9 cellular contexts compared by ENCODE assay signal in genomic region chr14:72925171-72925759, GRCh38. TPM values are rescaled to one million over a fixed set of nuclear protein-coding genes. Genes with fewer than 3 reads are reported as not detected.
DNase-seq lines count a peak whose midpoint lies in the region; ATAC-seq, FAIRE-seq and TF ChIP-seq lines count a peak whose summit lies in the region.
"Had no signal": no experiment of that assay in that cellular context is flagged by ENCODE, and none has a peak within 500 bp of the region (broad histone marks: within the 10 kb centered on the region; RNA-seq: fewer than 3 reads in every experiment).

No MANE protein-coding gene starts in this region.

- H3K23ac ChIP-seq in H1 (ENCODE audit: insufficient read length) = no peak overlapping the region

- H3K4me1 Mint-ChIP-seq in CD8-positive, alpha-beta memory T cell = peaks cover 11 to 14% (median 11%) of the 10 kb centered on the region in 3 donors

- TF ChIP-seq EP300 in H1 (IDR thresholded peaks at IDR 0.05; ENCODE audit: borderline replicate concordance in 1 of 2, low read depth in 2 of 2, low read length in 2 of 2) = no peak

- peak overlapping the region; percentile 84 to 98 (median 94) for H3K4me3 Mint-ChIP-seq in CD8-positive, alpha-beta memory T cell

- peaks cover 4 to 12% of the 10 kb centered on the region in 2 donors for H3K27me3 Mint-ChIP-seq in CD8-positive, alpha-beta memory T cell

- no peak overlapping the region for H3K4ac ChIP-seq in H1 (replicated peaks; ENCODE audit: insufficient read length, low read depth, low read length)

- TF ChIP-seq POLR2A in H1 (IDR thresholded peaks at IDR 0.05; ENCODE audit: control extremely low read depth in 1 of 2, low read depth in 2 of 2, low read length in 2 of 2) = no peak

- peak overlapping the region; percentile 54; the same call in 1 of the 2 replicates for H2AFZ ChIP-seq in OCI-LY3 (ENCODE audit: low read depth, low read length)
- peak overlapping the region; percentile 98; the same call in 1 of the 2 replicates for H2AFZ ChIP-seq in H1 (ENCODE audit: low read length)
- peak overlapping the region; percentile 87 for H2AFZ ChIP-seq in parathyroid adenoma

- no peak for TF ChIP-seq RAD21 in H1 (IDR thresholded peaks at IDR 0.05 in 1 of 2, conservative IDR thresholded peaks at IDR 0.05 in 1 of 2; ENCODE audit: low read depth in 2 of 2, low read length in 2 of 2)

- H4K20me1 ChIP-seq in OCI-LY3 (ENCODE audit: insufficient read depth, low read length) = no peaks in the 10 kb centered on the region
- no peaks in the 10 kb centered on the region for H4K20me1 ChIP-seq in H1 (replicated peaks in 1 of 2; ENCODE audit: control insufficient read depth in 1 of 2, insufficient read depth in 2 of 2, low read length in 2 of 2)

- CTCF ChIA-PET in CD8-positive, alpha-beta memory T cell (lab: Charles Lee) = interaction anchor here (1.3 to 2.3 kb wide), 2 partner anchors 23 to 407 kb away, joined by 3 to 15 read pairs; no protein-coding TSS in a partner anchor
- CTCF ChIA-PET in H1 (lab: Charles Lee; ENCODE audit: partially characterized antibody) = interaction anchor here (0.5 to 2.3 kb wide), 6 partner anchors 21 to 411 kb away, joined by 3 to 7 read pairs (median 4); no protein-coding TSS in a partner anchor

- peak overlapping the region; percentile 90 for H3K4me3 ChIP-seq in CD8-positive, alpha-beta memory T cell (ENCODE audit: low read length)
- peak overlapping the region; percentile 97 for H3K4me3 ChIP-seq in OCI-LY3 (ENCODE audit: low read length)
- peak overlapping the region; percentile 66 to 78 (median 71); a peak in 7 of 8 replicates for H3K4me3 ChIP-seq in H1 (ENCODE audit: extremely low read depth in 1 of 4, insufficient read depth in 2 of 4, low read depth in 3 of 4, low read length in 4 of 4)
- H3K4me3 ChIP-seq in parathyroid adenoma (ENCODE audit: low read depth, low read length) = no peak overlapping the region

- H3K36me3 Mint-ChIP-seq in CD8-positive, alpha-beta memory T cell = peaks cover 0 to 4% (median 0%) of the 10 kb centered on the region in 3 donors

- peak overlapping the region; percentile 90 for H3K4me2 ChIP-seq in OCI-LY3 (ENCODE audit: low read length)
- H3K4me2 ChIP-seq in H1 (ENCODE audit: insufficient read depth in 1 of 2, low read depth in 2 of 2, low read length in 2 of 2) = peak overlapping the region; percentile 76 to 84; a peak in 3 of 4 replicates
- no peak overlapping the region for H3K4me2 ChIP-seq in parathyroid adenoma (ENCODE audit: low read length)

- no peak overlapping the region for H2BK5ac ChIP-seq in H1 (ENCODE audit: low read depth, low read length)

- no peak overlapping the region for H4K8ac ChIP-seq in H1 (ENCODE audit: extremely low read depth, insufficient read depth, low read length)

- POLR2A ChIA-PET in CD8-positive, alpha-beta memory T cell (lab: Charles Lee) = interaction anchor here (0.9 kb wide), 1 partner anchor 102 kb away, joined by 4 read pairs; the partner anchor contains the start of gene ZFYVE1
- POLR2A ChIA-PET in H1 (lab: Charles Lee; ENCODE audit: partially characterized antibody) = no interaction called here

- peak overlapping the region; percentile 80 for H3K27ac ChIP-seq in CD8-positive, alpha-beta memory T cell (ENCODE audit: low read depth, low read length)
- H3K27ac ChIP-seq in OCI-LY3 (ENCODE audit: low read length) (no peak overlapping the region), H1 (ENCODE audit: low read depth, low read length) (no peak overlapping the region), parathyroid adenoma (no peak overlapping the region)

- no peak for DNase-seq in CD8-positive, alpha-beta memory T cell
- DNase-seq in H1 (ENCODE audit: low read depth in 1 of 2, low spot score in 2 of 2) (no peak), mesenteric fat pad (ENCODE audit: low spot score) (no peak)
- DNase-seq in activated CD4-positive, CD25-positive, alpha-beta regulatory T cell (lab: John Stamatoyannopoulos, UW) = no peak
- DNase-seq: NCI-H226 had no signal

- H3K79me1 ChIP-seq in H1 (ENCODE audit: low read depth, low read length) = no peaks in the 10 kb centered on the region; the same call in 1 of the 2 replicates

- no peak overlapping the region for H2BK20ac ChIP-seq in H1 (ENCODE audit: low read length)

- peak overlapping the region; percentile 63 for H2BK12ac ChIP-seq in H1 (ENCODE audit: low read depth, low read length)

- peak overlapping the region; percentile 81; the same call in 1 of the 2 replicates for H3K18ac ChIP-seq in H1 (ENCODE audit: extremely low read depth, low read length)

- ATAC-seq in HG02610 (IDR thresholded peaks at IDR 0.05; ENCODE audit: unreplicated experiment) (no peak), GM18502 (IDR thresholded peaks at IDR 0.05; ENCODE audit: poor library complexity, unreplicated experiment) (no peak)

- H3K27ac Mint-ChIP-seq in CD8-positive, alpha-beta memory T cell = peak overlapping the region; percentile 41 to 97 (median 86)

- H3K23me2 ChIP-seq in H1 (ENCODE audit: low read depth, low read length) = peaks cover 11% of the 10 kb centered on the region

- WGBS in H1 (ENCODE audit: extremely low coverage in 1 of 2, insufficient coverage in 1 of 2, insufficient read length in 1 of 2, insufficient replicate concordance in 2 of 2, low coverage in 1 of 2, low lambda C conversion rate in 2 of 2, missing lambda C conversion rate in 1 of 2), 2 experiments = 87% methylated on average over 22 of the region's 22 CpGs; no CpG with 5 or more reads in 1 of the 2 experiments

- no peak overlapping the region for H2BK15ac ChIP-seq in H1 (ENCODE audit: low read length)

- TF ChIP-seq CTCF in OCI-LY3 (IDR thresholded peaks at IDR 0.05; ENCODE audit: low read depth, low read length) = no peak
- no peak for TF ChIP-seq CTCF in H1 (IDR thresholded peaks at IDR 0.05; ENCODE audit: control extremely low read depth in 1 of 3, insufficient read depth in 1 of 3, low read depth in 1 of 3, low read length in 3 of 3)
- no peak for TF ChIP-seq CTCF in parathyroid adenoma (IDR thresholded peaks at IDR 0.05)

- no peak overlapping the region for H4K91ac ChIP-seq in H1 (replicated peaks; ENCODE audit: insufficient read length, low read length)

- no peaks in the 10 kb centered on the region for H3K9me3 ChIP-seq in CD8-positive, alpha-beta memory T cell (ENCODE audit: low read length)
- no peaks in the 10 kb centered on the region for H3K9me3 ChIP-seq in OCI-LY3 (ENCODE audit: insufficient read depth, low read length)
- no peaks in the 10 kb centered on the region for H3K9me3 ChIP-seq in H1 (ENCODE audit: insufficient read depth in 2 of 2, low read depth in 1 of 2, low read length in 1 of 2)
- H3K9me3 ChIP-seq in parathyroid adenoma (ENCODE audit: control insufficient read depth, low read length) = no peaks in the 10 kb centered on the region

- H4K5ac ChIP-seq in H1 (ENCODE audit: insufficient read length, low read depth, low read length) = no peak overlapping the region

- no peaks in the 10 kb centered on the region for H3K9me3 Mint-ChIP-seq in CD8-positive, alpha-beta memory T cell

- no peak for FAIRE-seq in H1 (lab: Jason Lieb, UNC)

- H3K56ac ChIP-seq in H1 (replicated peaks; ENCODE audit: insufficient read length, low read depth, low read length) = no peak overlapping the region

- H3K79me2 ChIP-seq in OCI-LY3 (ENCODE audit: low read length) = peaks cover 20% of the 10 kb centered on the region
- no peaks in the 10 kb centered on the region; a peak in 1 of 4 replicates for H3K79me2 ChIP-seq in H1 (ENCODE audit: control insufficient read depth in 1 of 2, insufficient read depth in 2 of 2, low read length in 2 of 2)
- peaks cover 8% of the 10 kb centered on the region for H3K79me2 ChIP-seq in parathyroid adenoma

- H3K9ac ChIP-seq in OCI-LY3 (ENCODE audit: low read length) (peak overlapping the region; percentile 59), H1 (replicated peaks in 1 of 4; ENCODE audit: extremely low read depth in 1 of 4, low read depth in 3 of 4, low read length in 3 of 4) (no peak overlapping the region), parathyroid adenoma (no peak overlapping the region)

- no peak overlapping the region for H2AK5ac ChIP-seq in H1 (ENCODE audit: low read depth, low read length)

- H3K14ac ChIP-seq in H1 (ENCODE audit: insufficient read length) = no peak overlapping the region

- no peaks in the 10 kb centered on the region for H3K36me3 ChIP-seq in CD8-positive, alpha-beta memory T cell (ENCODE audit: insufficient read depth, low read length)
- H3K36me3 ChIP-seq in OCI-LY3 (replicated peaks; ENCODE audit: low read depth, low read length) (no peaks in the 10 kb centered on the region), H1 (ENCODE audit: control insufficient read depth in 2 of 4, insufficient read depth in 4 of 4, low read length in 3 of 4) (no peaks in the 10 kb centered on the region; a peak in 1 of 8 replicates), parathyroid adenoma (ENCODE audit: control insufficient read depth, insufficient read depth, low read length) (no peaks in the 10 kb centered on the region)

- H3K4me1 ChIP-seq in CD8-positive, alpha-beta memory T cell (ENCODE audit: insufficient read depth, low read length) = peaks cover 10% of the 10 kb centered on the region
- H3K4me1 ChIP-seq in OCI-LY3 (ENCODE audit: low read length) (peaks cover 8% of the 10 kb centered on the region; the same call in 1 of the 2 replicates), H1 (replicated peaks in 1 of 4; ENCODE audit: control insufficient read depth in 3 of 4, insufficient read depth in 4 of 4, low read length in 3 of 4) (peaks cover 0 to 2% (median under 1%) of the 10 kb centered on the region in 4 experiments; a peak in 4 of 7 replicates), parathyroid adenoma (no peaks in the 10 kb centered on the region)

- no peaks in the 10 kb centered on the region for H3K27me3 ChIP-seq in CD8-positive, alpha-beta memory T cell (ENCODE audit: insufficient read depth, low read length, poor library complexity, severe bottlenecking)
- H3K27me3 ChIP-seq in OCI-LY3 (ENCODE audit: low read depth, low read length) = peaks cover 8% of the 10 kb centered on the region; the same call in 1 of the 2 replicates
- H3K27me3 ChIP-seq in H1 (replicated peaks in 1 of 4; ENCODE audit: control insufficient read depth in 3 of 4, extremely low read depth in 1 of 4, insufficient read depth in 3 of 4, low read length in 3 of 4) = peaks cover 0 to 10% (median 8%) of the 10 kb centered on the region in 4 experiments; a peak in 5 of 7 replicates
- no peaks in the 10 kb centered on the region for H3K27me3 ChIP-seq in parathyroid adenoma (ENCODE audit: control insufficient read depth, insufficient read depth, low read length)

- H2BK120ac ChIP-seq in H1 (replicated peaks; ENCODE audit: low read depth, low read length) = no peak overlapping the region

RNA-seq across cellular contexts. Expression of gene DCAF4, which starts 1.0 kb away (rescaled TPM):
- total RNA-seq in CD8-positive, alpha-beta memory T cell = 10 to 100 TPM; 22.5 to 26.8 TPM
- 7.3 TPM for polyA plus RNA-seq in CD8-positive, alpha-beta memory T cell
- total RNA-seq in H1 (2021; fragmentation: NEBNext Ultra II Directional; extraction: Animal tissue kit (Norgen Biotek cat#: 25700)) = 16.8 and 21.1 TPM in 2 replicates
- 17.0 and 26.3 TPM in 2 replicates for polyA plus RNA-seq in H1 (2011; rRNA removed)
- 28.3 TPM for polyA plus RNA-seq in H1 (2011; cell fraction: cytosol; rRNA removed)
- 35.9 TPM for polyA plus RNA-seq in H1 (2011; cell fraction: nucleus; rRNA removed)
- polyA plus RNA-seq in H1 (2012, experiment 1 of 2) = 13.7 to 17.0 TPM (median 14.8 TPM) in 4 replicates
- polyA plus RNA-seq in H1 (2012, experiment 2 of 2) = 7.8 TPM
- 22.5 TPM for polyA plus RNA-seq in H1 (2013, experiment 1 of 2)
- polyA plus RNA-seq in H1 (2013, experiment 2 of 2) = 22.9 TPM
- 24.8 and 27.4 TPM in 2 replicates for polyA minus RNA-seq in H1 (2011; rRNA and poly(A)+ RNA removed)
- 7.8 TPM for polyA minus RNA-seq in H1 (2011; cell fraction: cytosol; rRNA and poly(A)+ RNA removed)
- 26.9 TPM for polyA minus RNA-seq in H1 (2011; cell fraction: nucleus; rRNA and poly(A)+ RNA removed)
- 18.9 TPM for total RNA-seq in mesenteric fat pad

RNA-seq across cellular contexts. Expression of gene DPF3, which starts 31.4 kb away (rescaled TPM):
- total RNA-seq in CD8-positive, alpha-beta memory T cell = under 1 TPM; 0.50 to 0.62 TPM
- polyA plus RNA-seq in CD8-positive, alpha-beta memory T cell = 1.3 TPM
- 0.08 and 0.19 TPM in 2 replicates for total RNA-seq in H1 (2021; fragmentation: NEBNext Ultra II Directional; extraction: Animal tissue kit (Norgen Biotek cat#: 25700))
- 0.03 TPM in 1 of 2 replicates, not detected in the other for polyA plus RNA-seq in H1 (2011; rRNA removed)
- polyA plus RNA-seq in H1 (2011; cell fraction: cytosol; rRNA removed) = 0.08 TPM
- 0.19 TPM for polyA plus RNA-seq in H1 (2011; cell fraction: nucleus; rRNA removed)
- 0.06 TPM in 1 of 4 replicates, not detected in the others for polyA plus RNA-seq in H1 (2012, experiment 1 of 2)
- not detected for polyA plus RNA-seq in H1 (2012, experiment 2 of 2)
- 0.16 TPM for polyA plus RNA-seq in H1 (2013, experiment 1 of 2)
- 0.07 TPM for polyA plus RNA-seq in H1 (2013, experiment 2 of 2)
- polyA minus RNA-seq in H1 (2011; rRNA and poly(A)+ RNA removed) = 0.22 and 0.49 TPM in 2 replicates
- polyA minus RNA-seq in H1 (2011; cell fraction: cytosol; rRNA and poly(A)+ RNA removed) = not detected
- 0.40 TPM for polyA minus RNA-seq in H1 (2011; cell fraction: nucleus; rRNA and poly(A)+ RNA removed)
- total RNA-seq in mesenteric fat pad = 0.64 TPM
